ENCODE assay signal across 17 cellular contexts in genomic region chr10:119775529-119775928, GRCh38.
"Had no signal": no experiment of that assay in that cellular context is flagged by ENCODE, and none has a peak within 500 bp of the region (broad histone marks: within the 10 kb centered on the region; RNA-seq: fewer than 3 reads in every experiment).

No MANE protein-coding gene starts in this region.

- H3K27me3 Mint-ChIP-seq: naive B cell, T-helper 17 cell had no signal

- H3K27ac Mint-ChIP-seq: immature natural killer cell; stimulated activated effector memory CD8-positive, alpha-beta T cell treated with anti-CD3 and anti-CD28 coated beads, Interleukin-12 subunit alpha, Interleukin-12 subunit beta, amount 100 ng/mL, for 72 hours; T-helper 17 cell had no signal

- H3K4me1 Mint-ChIP-seq: immature natural killer cell, neural crest cell had no signal

- FAIRE-seq: endometrium, small intestine had no signal

- H3K36me3 Mint-ChIP-seq: immature natural killer cell; stimulated activated effector memory CD8-positive, alpha-beta T cell treated with anti-CD3 and anti-CD28 coated beads, Interleukin-12 subunit alpha, Interleukin-12 subunit beta, amount 100 ng/mL, for 72 hours had no signal

- DNase-seq: activated effector memory CD4-positive, alpha-beta T cell treated with anti-CD3 and anti-CD28 coated beads, Interleukin-2, amount 50 U/mL, for 16 hours; activated T-cell treated with anti-CD3 and anti-CD28 coated beads, Interleukin-2, amount 50 U/mL, for 48 hours; anterior cingulate cortex; body of pancreas; foreskin keratinocyte; immature natural killer cell; naive B cell; small intestine; stimulated activated CD4-positive, alpha-beta T cell treated with anti-CD3 and anti-CD28 coated beads, Interleukin-2, amount 100 ng/mL, for 24 hours; SW 1271; T-helper 17 cell; upper lobe of left lung had no signal

- ATAC-seq: body of pancreas; foreskin keratinocyte; left lobe of liver; sciatic nerve; stimulated activated effector memory CD8-positive, alpha-beta T cell treated with anti-CD3 and anti-CD28 coated beads, Interleukin-12 subunit alpha, Interleukin-12 subunit beta, amount 100 ng/mL, for 72 hours; T-helper 17 cell had no signal

- H3K9me3 Mint-ChIP-seq: immature natural killer cell; naive B cell; neural crest cell; stimulated activated effector memory CD8-positive, alpha-beta T cell treated with anti-CD3 and anti-CD28 coated beads, Interleukin-12 subunit alpha, Interleukin-12 subunit beta, amount 100 ng/mL, for 72 hours had no signal

- H3K4me3 Mint-ChIP-seq: immature natural killer cell; neural crest cell; stimulated activated effector memory CD8-positive, alpha-beta T cell treated with anti-CD3 and anti-CD28 coated beads, Interleukin-12 subunit alpha, Interleukin-12 subunit beta, amount 100 ng/mL, for 72 hours; T-helper 17 cell had no signal
